Comparison of ENCODE assay signal across 8 cellular contexts in genomic region chr7:21543528-21544302, GRCh38. TPM values are rescaled to one million over a fixed set of nuclear protein-coding genes. Genes with fewer than 3 reads are reported as not detected.
DNase-seq lines count a peak whose midpoint lies in the region; ATAC-seq and TF ChIP-seq lines count a peak whose summit lies in the region.

No MANE protein-coding gene starts in this region.

- H3K4ac ChIP-seq in mesenchymal stem cell (ENCODE audit: low read depth in 1 of 2, low read length in 2 of 2), result no peak overlapping the region

- TF ChIP-seq CTCF in GM06990 (IDR thresholded peaks at IDR 0.05; ENCODE audit: insufficient read depth, low read length, poor library complexity, severe bottlenecking), result no peak
- no peak for TF ChIP-seq CTCF in mammary epithelial cell (conservative IDR thresholded peaks at IDR 0.05 in 1 of 2, IDR thresholded peaks at IDR 0.05 in 1 of 2; ENCODE audit: extremely low read depth in 1 of 2, insufficient read depth in 1 of 2, low read depth in 1 of 2, low read length in 2 of 2)
- no peak for TF ChIP-seq CTCF in PC-9 (conservative IDR thresholded peaks at IDR 0.05)

- H2AFZ ChIP-seq in mammary epithelial cell (ENCODE audit: low read depth, low read length) (peak overlapping the region; percentile 93), mesenchymal stem cell (ENCODE audit: low read depth, low read length) (peak overlapping the region; percentile 83), PC-9 (no peak overlapping the region)

- no peak overlapping the region for H2BK12ac ChIP-seq in mesenchymal stem cell (ENCODE audit: low read length in 2 of 2)

- no peak overlapping the region for H4K91ac ChIP-seq in mesenchymal stem cell (ENCODE audit: low read length)

- no peak overlapping the region for H3K23ac ChIP-seq in mesenchymal stem cell (ENCODE audit: low read length in 2 of 2)

- no peak overlapping the region for H3K9ac ChIP-seq in mammary epithelial cell (ENCODE audit: insufficient read depth, low read length)
- no peak overlapping the region for H3K9ac ChIP-seq in mesenchymal stem cell (ENCODE audit: low read length)

- H3K4me2 ChIP-seq in mammary epithelial cell (ENCODE audit: insufficient read depth, low read depth, low read length) (peak overlapping the region; percentile 100), mesenchymal stem cell (ENCODE audit: low read length, poor library complexity, severe bottlenecking) (peak overlapping the region; percentile 97), PC-9 (no peak overlapping the region)

- H3F3A ChIP-seq in PC-9 (ENCODE audit: insufficient read depth, low read depth), result no peaks in the 10 kb centered on the region

- H3K9me3 ChIP-seq in mammary epithelial cell (replicated peaks; ENCODE audit: insufficient read depth, low read length) (no peaks in the 10 kb centered on the region), mesenchymal stem cell (ENCODE audit: control insufficient read depth, low read length) (no peaks in the 10 kb centered on the region), PC-9 (ENCODE audit: insufficient read depth, low read depth) (no peaks in the 10 kb centered on the region)

- H3K36me3 ChIP-seq in GM06990 (ENCODE audit: control insufficient read depth, insufficient read depth, low read length), result no peaks in the 10 kb centered on the region
- H3K36me3 ChIP-seq in mammary epithelial cell (ENCODE audit: insufficient read depth, low read length), result no peaks in the 10 kb centered on the region
- no peaks in the 10 kb centered on the region for H3K36me3 ChIP-seq in mesenchymal stem cell (ENCODE audit: control insufficient read depth in 1 of 2, insufficient read depth in 2 of 2, low read depth in 1 of 2, low read length in 2 of 2)
- no peaks in the 10 kb centered on the region for H3K36me3 ChIP-seq in PC-9 (ENCODE audit: low read depth)

- BruUV-seq in mammary epithelial cell (replicated peaks; lab: Mats Ljungman, UMichigan), result no TSS peak
- BruUV-seq in PC-9 (replicated peaks; lab: Mats Ljungman, UMichigan), result no TSS peak

- in situ Hi-C loops in mammary epithelial cell (cut with MboI; ENCODE audit: low sequenced_read_pairs in 2 of 2), result no loop called here

- no peaks in the 10 kb centered on the region for H4K20me1 ChIP-seq in mammary epithelial cell (ENCODE audit: insufficient read depth, low read length)
- no peaks in the 10 kb centered on the region for H4K20me1 ChIP-seq in PC-9 (ENCODE audit: insufficient read depth)

- dilution Hi-C loops in mammary epithelial cell (cut with HindIII; ENCODE audit: low sequenced_read_pairs), result no loop called here

- DNase-seq in GM06990 (ENCODE audit: extremely low read depth, insufficient read length), result no peak
- peak; percentile 67 for DNase-seq in M059J (ENCODE audit: low read depth)
- no peak for DNase-seq in mammary epithelial cell
- DNase-seq in mesenchymal stem cell, result peak; percentile 6
- no peak for DNase-seq in PC-9
- DNase-seq in mesenteric fat pad (ENCODE audit: low spot score), result no peak
- no peak for DNase-seq in HuH-7.5 (ENCODE audit: low spot score)

- H3K18ac ChIP-seq in mesenchymal stem cell (ENCODE audit: low read depth in 1 of 2, low read length in 2 of 2), result no peak overlapping the region

- ATAC-seq in GM21723 (IDR thresholded peaks at IDR 0.05; ENCODE audit: unreplicated experiment), result no peak

- no peak overlapping the region for H4K8ac ChIP-seq in mesenchymal stem cell (ENCODE audit: low read length)

- H3K79me1 ChIP-seq in mesenchymal stem cell (replicated peaks; ENCODE audit: low read length, poor library complexity, severe bottlenecking), result no peaks in the 10 kb centered on the region

- H2BK15ac ChIP-seq in mesenchymal stem cell (ENCODE audit: low read depth, poor library complexity, severe bottlenecking), result no peak overlapping the region

- H2AK5ac ChIP-seq in mesenchymal stem cell (ENCODE audit: low read length, severe bottlenecking), result no peak overlapping the region

- no peak overlapping the region for H2BK5ac ChIP-seq in mesenchymal stem cell (ENCODE audit: low read depth, low read length, poor library complexity, severe bottlenecking)

- H3K79me2 ChIP-seq in mammary epithelial cell (ENCODE audit: insufficient read depth, low read length) (no peaks in the 10 kb centered on the region), PC-9 (ENCODE audit: low read depth) (no peaks in the 10 kb centered on the region)

- H3K9me2 ChIP-seq in PC-9 (ENCODE audit: insufficient read depth), result no peaks in the 10 kb centered on the region

- H3K4me3 ChIP-seq in GM06990 (replicated peaks; ENCODE audit: low read depth, low read length) (peak overlapping the region; percentile 24; the same call in 1 of the 2 replicates), mammary epithelial cell (replicated peaks in 1 of 3; ENCODE audit: insufficient read depth in 1 of 3, low read depth in 2 of 3, low read length in 3 of 3) (peak overlapping the region; percentile 40 to 58 (median 45)), mesenchymal stem cell (ENCODE audit: insufficient read depth in 1 of 2, low read depth in 1 of 2, low read length in 2 of 2) (peak overlapping the region; percentile 39 to 61), PC-9 (no peak overlapping the region)

- H3K4me1 ChIP-seq in mammary epithelial cell (ENCODE audit: insufficient read depth, low read length) (peaks cover 15% of the 10 kb centered on the region), mesenchymal stem cell (ENCODE audit: control insufficient read depth, insufficient read depth, low read depth, low read length) (peaks cover 12% of the 10 kb centered on the region), PC-9 (replicated peaks; ENCODE audit: insufficient read depth) (no peaks in the 10 kb centered on the region)

- no peak overlapping the region for H2BK120ac ChIP-seq in mesenchymal stem cell (ENCODE audit: low read depth, low read length)

- POLR2A ChIA-PET in PC-9 (lab: Charles Lee; ENCODE audit: unreplicated experiment), result no interaction called here

- intact Hi-C loops in mammary epithelial cell (cut with micrococcal nuclease) (loop anchor here (10.0 kb wide), 1 partner anchor 221 kb away; no protein-coding TSS in a partner anchor), PC-9 (cut with micrococcal nuclease; ENCODE audit: unreplicated experiment) (no loop called here)

- no peak overlapping the region for H3K14ac ChIP-seq in mesenchymal stem cell (ENCODE audit: low read length in 2 of 2)

- no peak overlapping the region for H3K27ac ChIP-seq in mammary epithelial cell (ENCODE audit: insufficient read depth, low read depth, low read length)
- H3K27ac ChIP-seq in mesenchymal stem cell (ENCODE audit: low read length, poor library complexity, severe bottlenecking), result no peak overlapping the region
- H3K27ac ChIP-seq in PC-9, result no peak overlapping the region

- CTCF ChIA-PET in mammary epithelial cell (lab: Charles Lee; ENCODE audit: low non-redundant PET), result no interaction called here
- CTCF ChIA-PET in PC-9 (lab: Charles Lee), result no interaction called here

- no peaks in the 10 kb centered on the region; the same call in none of the 2 replicates for H3K27me3 ChIP-seq in GM06990 (replicated peaks; ENCODE audit: control insufficient read depth, insufficient read depth, low read length)
- peaks cover 17% of the 10 kb centered on the region for H3K27me3 ChIP-seq in mammary epithelial cell (ENCODE audit: insufficient read depth, low read length)
- H3K27me3 ChIP-seq in mesenchymal stem cell (ENCODE audit: control insufficient read depth in 1 of 2, insufficient read depth in 1 of 2, low read length in 2 of 2), result peaks cover 46 to 48% of the 10 kb centered on the region in 2 experiments
- no peaks in the 10 kb centered on the region for H3K27me3 ChIP-seq in PC-9 (ENCODE audit: insufficient read depth, low read depth)

- 25% methylated on average over 17 of the region's 31 CpGs for WGBS in mammary epithelial cell (ENCODE audit: low coverage, missing lambda C conversion rate)
- 12% methylated on average over 31 of the region's 31 CpGs for WGBS in mesenchymal stem cell

RNA-seq across cellular contexts. Expression of gene DNAH11, which starts 0.9 kb away (rescaled TPM):
- 1.5 and 7.0 TPM in 2 replicates for total RNA-seq in M059J (2014; rRNA removed; shearing (Covaris generic))
- under 1 TPM in 1 of 2 donors, not detected in 1; 0.17 TPM for total RNA-seq in mammary epithelial cell
- polyA plus RNA-seq in mammary epithelial cell, result 0.23 TPM
- not detected for polyA minus RNA-seq in mammary epithelial cell
- 0.11 TPM for polyA plus RNA-seq in mesenchymal stem cell (2013, experiment 1 of 2)
- polyA plus RNA-seq in mesenchymal stem cell (2013, experiment 2 of 2), result 0.10 TPM
- not detected in 2 replicates for total RNA-seq in PC-9 (2021)
- total RNA-seq in mesenteric fat pad, result 0.26 TPM

Comparison
In these comparisons a context has a peak if more than half of its experiments do, and no peak if none do; other contexts are left out.
1. DNase-seq: peak in M059J (single experiment) and mesenchymal stem cell (single experiment); none in GM06990 (single experiment), mammary epithelial cell (single experiment), PC-9 (0 of 2), mesenteric fat pad (single experiment) and HuH-7.5 (single experiment).